Comparison of ENCODE assay signal across 11 cellular contexts in genomic region chr5:150043657-150044333, GRCh38. TPM values are rescaled to one million over a fixed set of nuclear protein-coding genes. Genes with fewer than 3 reads are reported as not detected.
DNase-seq lines count a peak whose midpoint lies in the region.
"Had no signal": no experiment of that assay in that cellular context is flagged by ENCODE, and none has a peak within 500 bp of the region (broad histone marks: within the 10 kb centered on the region; RNA-seq: fewer than 3 reads in every experiment).

No MANE protein-coding gene starts in this region.

- no peaks in the 10 kb centered on the region for H3K9me3 Mint-ChIP-seq in activated naive CD8-positive, alpha-beta T cell treated with anti-CD3 and anti-CD28 coated beads for 36 hours
- H3K9me3 Mint-ChIP-seq: neural progenitor cell had no signal

- peak overlapping the region; percentile 65 for H2BK15ac ChIP-seq in mesenchymal stem cell (ENCODE audit: low read depth, poor library complexity, severe bottlenecking)

- H3K4me1 ChIP-seq in BLaER1: peaks cover 17% of the 10 kb centered on the region
- peaks cover 8% of the 10 kb centered on the region for H3K4me1 ChIP-seq in mesenchymal stem cell (ENCODE audit: control insufficient read depth, insufficient read depth, low read depth, low read length)
- H3K4me1 ChIP-seq: neural progenitor cell had no signal

- peak overlapping the region in 1 of 2 experiments; percentile 69 for H3K18ac ChIP-seq in mesenchymal stem cell (ENCODE audit: low read depth in 1 of 2, low read length in 2 of 2)

- peak overlapping the region in 1 of 2 experiments; percentile 89 for H3K14ac ChIP-seq in mesenchymal stem cell (ENCODE audit: low read length in 2 of 2)

- no peak overlapping the region for H4K91ac ChIP-seq in mesenchymal stem cell (ENCODE audit: low read length)

- peak overlapping the region; percentile 21 to 61 for H2BK12ac ChIP-seq in mesenchymal stem cell (ENCODE audit: low read length in 2 of 2)

- H2AFZ ChIP-seq in mesenchymal stem cell (ENCODE audit: low read depth, low read length): no peak overlapping the region
- H2AFZ ChIP-seq: neural progenitor cell had no signal

- peak; percentile 30 for DNase-seq in Jurkat, Clone E6-1 (ENCODE audit: low read depth, low spot score)
- no peak for DNase-seq in activated naive CD8-positive, alpha-beta T cell treated with anti-CD3 and anti-CD28 coated beads for 36 hours
- DNase-seq in mesenchymal stem cell (peak; percentile 61), COLO829 (ENCODE audit: low spot score) (no peak), DMS153 treated with DMSO at 0.1 percent for 48 hours (lab: John Stamatoyannopoulos, UW; ENCODE audit: unreplicated experiment) (no peak), NCI-H526 treated with DMSO at 0.1 percent for 48 hours (lab: John Stamatoyannopoulos, UW) (no peak), COR-L47 (lab: John Stamatoyannopoulos, UW) (no peak)
- DNase-seq: MM.1S, upper lobe of left lung had no signal

- H3K9me3 ChIP-seq in BLaER1 (no peaks in the 10 kb centered on the region), mesenchymal stem cell (ENCODE audit: control insufficient read depth, low read length) (no peaks in the 10 kb centered on the region)
- H3K9me3 ChIP-seq: upper lobe of left lung had no signal

- peak overlapping the region; percentile 21 for H2BK120ac ChIP-seq in mesenchymal stem cell (ENCODE audit: low read depth, low read length)

- H3K36me3 ChIP-seq in BLaER1 (peaks cover 96% of the 10 kb centered on the region), mesenchymal stem cell (ENCODE audit: control insufficient read depth in 1 of 2, insufficient read depth in 2 of 2, low read depth in 1 of 2, low read length in 2 of 2) (peaks cover 43 to 95% of the 10 kb centered on the region in 2 experiments)
- H3K36me3 ChIP-seq: neural progenitor cell had no signal

- peaks cover 22% of the 10 kb centered on the region for H3K36me3 Mint-ChIP-seq in activated naive CD8-positive, alpha-beta T cell treated with anti-CD3 and anti-CD28 coated beads for 36 hours

- H3K27ac Mint-ChIP-seq in activated naive CD8-positive, alpha-beta T cell treated with anti-CD3 and anti-CD28 coated beads for 36 hours: peak overlapping the region; percentile 0
- H3K27ac Mint-ChIP-seq: neural progenitor cell had no signal

- peak overlapping the region in 1 of 2 experiments; percentile 40 for H3K4ac ChIP-seq in mesenchymal stem cell (ENCODE audit: low read depth in 1 of 2, low read length in 2 of 2)

- WGBS in mesenchymal stem cell: 49% methylated on average over 4 of the region's 4 CpGs

- no peaks in the 10 kb centered on the region for H3K27me3 Mint-ChIP-seq in activated naive CD8-positive, alpha-beta T cell treated with anti-CD3 and anti-CD28 coated beads for 36 hours

- H3K4me3 ChIP-seq in BLaER1 (no peak overlapping the region), mesenchymal stem cell (ENCODE audit: insufficient read depth in 1 of 2, low read depth in 1 of 2, low read length in 2 of 2) (no peak overlapping the region)
- no peak overlapping the region for H3K4me3 ChIP-seq in Jurkat, Clone E6-1 (ENCODE audit: low read length)
- H3K4me3 ChIP-seq: neural progenitor cell, upper lobe of left lung had no signal

- no peak overlapping the region for H3K4me3 Mint-ChIP-seq in activated naive CD8-positive, alpha-beta T cell treated with anti-CD3 and anti-CD28 coated beads for 36 hours
- H3K4me3 Mint-ChIP-seq: neural progenitor cell had no signal

- no peak overlapping the region for H3K23ac ChIP-seq in mesenchymal stem cell (ENCODE audit: low read length in 2 of 2)

- peak overlapping the region; percentile 86 for H2AK5ac ChIP-seq in mesenchymal stem cell (ENCODE audit: low read length, severe bottlenecking)

- H2BK5ac ChIP-seq in mesenchymal stem cell (ENCODE audit: low read depth, low read length, poor library complexity, severe bottlenecking): no peak overlapping the region

- H3K79me1 ChIP-seq in mesenchymal stem cell (replicated peaks; ENCODE audit: low read length, poor library complexity, severe bottlenecking): peaks cover 34% of the 10 kb centered on the region

- H3K9ac ChIP-seq in BLaER1: no peak overlapping the region; the same call in 1 of the 2 replicates
- no peak overlapping the region for H3K9ac ChIP-seq in mesenchymal stem cell (ENCODE audit: low read length)
- H3K9ac ChIP-seq: neural progenitor cell had no signal

- H3K4me2 ChIP-seq in BLaER1 (peak overlapping the region; percentile 31), mesenchymal stem cell (ENCODE audit: low read length, poor library complexity, severe bottlenecking) (no peak overlapping the region)
- H3K4me2 ChIP-seq: neural progenitor cell had no signal

- H4K8ac ChIP-seq in mesenchymal stem cell (ENCODE audit: low read length): peak overlapping the region; percentile 10

- H3K27ac ChIP-seq in BLaER1: peak overlapping the region; percentile 2; the same call in 1 of the 2 replicates
- H3K27ac ChIP-seq in mesenchymal stem cell (ENCODE audit: low read length, poor library complexity, severe bottlenecking): peak overlapping the region; percentile 84
- H3K27ac ChIP-seq: neural progenitor cell had no signal

- H3K27me3 ChIP-seq in BLaER1: no peaks in the 10 kb centered on the region
- no peaks in the 10 kb centered on the region for H3K27me3 ChIP-seq in mesenchymal stem cell (ENCODE audit: control insufficient read depth in 1 of 2, insufficient read depth in 1 of 2, low read length in 2 of 2)
- H3K27me3 ChIP-seq: neural progenitor cell, upper lobe of left lung had no signal

- peaks cover 4% of the 10 kb centered on the region for H3K4me1 Mint-ChIP-seq in activated naive CD8-positive, alpha-beta T cell treated with anti-CD3 and anti-CD28 coated beads for 36 hours
- H3K4me1 Mint-ChIP-seq: neural progenitor cell had no signal

- H4K20me1 ChIP-seq in BLaER1: no peaks in the 10 kb centered on the region

RNA-seq across cellular contexts. Expression of gene CSF1R, which starts 42.6 kb away (rescaled TPM):
- polyA plus RNA-seq in Jurkat, Clone E6-1 (2012; ENCODE audit: insufficient read depth, insufficient read length): not detected
- total RNA-seq in activated naive CD8-positive, alpha-beta T cell treated with anti-CD3 and anti-CD28 coated beads for 36 hours: not detected
- polyA plus RNA-seq in mesenchymal stem cell (2013, experiment 1 of 2): 0.06 TPM
- polyA plus RNA-seq in mesenchymal stem cell (2013, experiment 2 of 2): 0.12 TPM

RNA-seq across cellular contexts. Expression of gene HMGXB3, which starts 43.3 kb away (rescaled TPM):
- polyA plus RNA-seq in Jurkat, Clone E6-1 (2012; ENCODE audit: insufficient read depth, insufficient read length): 28.7 TPM
- total RNA-seq in activated naive CD8-positive, alpha-beta T cell treated with anti-CD3 and anti-CD28 coated beads for 36 hours: 10 to 100 TPM; 36.7 to 38.3 TPM
- 21.5 TPM for polyA plus RNA-seq in mesenchymal stem cell (2013, experiment 1 of 2)
- 20.1 TPM for polyA plus RNA-seq in mesenchymal stem cell (2013, experiment 2 of 2)

RNA-seq across cellular contexts. Expression of gene TIGD6, which starts 43.3 kb away (rescaled TPM):
- 5.3 TPM for polyA plus RNA-seq in Jurkat, Clone E6-1 (2012; ENCODE audit: insufficient read depth, insufficient read length)
- 1 to 10 TPM; 1.7 to 1.9 TPM for total RNA-seq in activated naive CD8-positive, alpha-beta T cell treated with anti-CD3 and anti-CD28 coated beads for 36 hours
- polyA plus RNA-seq in mesenchymal stem cell (2013, experiment 1 of 2): 6.8 TPM
- polyA plus RNA-seq in mesenchymal stem cell (2013, experiment 2 of 2): 7.4 TPM

Comparison
In these comparisons a context has a peak if more than half of its experiments do, and no peak if none do; other contexts are left out.
1. DNase-seq: peak in Jurkat, Clone E6-1 (single experiment) and mesenchymal stem cell (single experiment); none in activated naive CD8-positive, alpha-beta T cell treated with anti-CD3 and anti-CD28 coated beads for 36 hours (single experiment), COLO829 (single experiment), DMS153 treated with DMSO at 0.1 percent for 48 hours (single experiment), NCI-H526 treated with DMSO at 0.1 percent for 48 hours (single experiment) and COR-L47 (single experiment).